17 cellular contexts compared by ENCODE assay signal in genomic region chr5:88862547-88863175, GRCh38. TPM values are rescaled to one million over a fixed set of nuclear protein-coding genes. Genes with fewer than 3 reads are reported as not detected.
DNase-seq lines count a peak whose midpoint lies in the region; ATAC-seq, FAIRE-seq and TF ChIP-seq lines count a peak whose summit lies in the region.
"Had no signal": no experiment of that assay in that cellular context is flagged by ENCODE, and none has a peak within 500 bp of the region (broad histone marks: within the 10 kb centered on the region; RNA-seq: fewer than 3 reads in every experiment).

No MANE protein-coding gene starts in this region.

- peak overlapping the region in 2 of 3 donors; percentile 26 to 76 for H3K27ac Mint-ChIP-seq in IgD-negative memory B cell
- H3K27ac Mint-ChIP-seq: CD4-positive, CD25-positive, alpha-beta regulatory T cell; CD8-positive, alpha-beta memory T cell; H9 had no signal

- peak overlapping the region; percentile 11 for H3K27ac ChIP-seq in psoas muscle

- FAIRE-seq in GM12891 (lab: Jason Lieb, UNC), result no peak
- FAIRE-seq: D721Med, G401.6, GM12892, H1, HepG2 had no signal

- H3K9me3 ChIP-seq in psoas muscle, result no peaks in the 10 kb centered on the region
- H3K9me3 ChIP-seq: BE2C, Caco-2 had no signal

- DNase-seq in GM12891 (ENCODE audit: insufficient read length, low spot score) (no peak), psoas muscle (no peak), NCI-H187 treated with DMSO at 0.1 percent for 48 hours (lab: John Stamatoyannopoulos, UW) (no peak), head of caudate nucleus (no peak)
- DNase-seq: BE2C; C1 segment of cervical spinal cord; Caco-2; CD4-positive, CD25-positive, alpha-beta regulatory T cell; CD8-positive, alpha-beta memory T cell; H9 had no signal

- TF ChIP-seq POLR2A in GM12891 (IDR thresholded peaks at IDR 0.05; ENCODE audit: low read depth, low read length), result 0 out of 2 replicates have a peak, but pooled peaks have one; percentile 15

- no peak overlapping the region for H3K4me3 Mint-ChIP-seq in IgD-negative memory B cell
- H3K4me3 Mint-ChIP-seq: CD4-positive, CD25-positive, alpha-beta regulatory T cell; CD8-positive, alpha-beta memory T cell; H9 had no signal

- H3K4me3 ChIP-seq in psoas muscle, result no peak overlapping the region

- peaks cover 0 to 54% of the 10 kb centered on the region in 2 donors for H3K36me3 ChIP-seq in psoas muscle (ENCODE audit: insufficient read depth in 1 of 2, low read depth in 1 of 2)
- H3K36me3 ChIP-seq: BE2C had no signal

- H3K4me1 ChIP-seq in psoas muscle, result peaks cover 47% of the 10 kb centered on the region
- H3K4me1 ChIP-seq: BE2C had no signal

- TF ChIP-seq CTCF in psoas muscle (IDR thresholded peaks at IDR 0.05), result no peak

- peaks cover 6% of the 10 kb centered on the region for H3K36me3 Mint-ChIP-seq in IgD-negative memory B cell
- H3K36me3 Mint-ChIP-seq: CD4-positive, CD25-positive, alpha-beta regulatory T cell; CD8-positive, alpha-beta memory T cell had no signal

- 79 to 82% (median 82%) methylated on average over 5 of the region's 5 CpGs for WGBS in psoas muscle, 3 donors

- H3K27me3 Mint-ChIP-seq in IgD-negative memory B cell, result no peaks in the 10 kb centered on the region
- H3K27me3 Mint-ChIP-seq: CD8-positive, alpha-beta memory T cell had no signal

- peaks cover 15 to 17% (median 16%) of the 10 kb centered on the region in 3 donors for H3K4me1 Mint-ChIP-seq in IgD-negative memory B cell
- H3K4me1 Mint-ChIP-seq: CD4-positive, CD25-positive, alpha-beta regulatory T cell; CD8-positive, alpha-beta memory T cell; H9 had no signal

- intact Hi-C loops in psoas muscle (cut with DNase I), result no loop called here
- intact Hi-C loops in head of caudate nucleus (cut with DNase I), result no loop called here

- no peaks in the 10 kb centered on the region for H3K27me3 ChIP-seq in psoas muscle (ENCODE audit: insufficient read depth in 3 of 3, low read length in 2 of 3)
- H3K27me3 ChIP-seq: BE2C had no signal

- ATAC-seq in psoas muscle (peak in 1 of 4 donors; percentile 29), HG02623 (IDR thresholded peaks at IDR 0.05; ENCODE audit: unreplicated experiment) (no peak)
- ATAC-seq: HepG2 had no signal

- peaks cover 0 to 6% (median 0%) of the 10 kb centered on the region in 3 donors for H3K9me3 Mint-ChIP-seq in IgD-negative memory B cell

TF ChIP-seq in GM12891, 5 proteins besides CTCF, POLR2A, EP300 and RAD21:
- TF ChIP-seq PAX5 (IDR thresholded peaks at IDR 0.05; ENCODE audit: insufficient read depth, low read length, severe bottlenecking), result no peak
- no peak for TF ChIP-seq POU2F2 (IDR thresholded peaks at IDR 0.05; ENCODE audit: low read depth, low read length)
- no peak for TF ChIP-seq SPI1 (IDR thresholded peaks at IDR 0.05; ENCODE audit: low read depth, low read length)
- TF ChIP-seq POLR2AphosphoS5 (IDR thresholded peaks at IDR 0.05; ENCODE audit: low read depth, low read length), result peak; percentile 58; the same call in 1 of the 2 replicates

RNA-seq across cellular contexts. Expression of gene MEF2C, which starts 20.3 kb away (rescaled TPM):
- polyA plus RNA-seq in GM12891 (2012; ENCODE audit: low read depth, missing spikeins), result 103 TPM
- polyA plus RNA-seq in IgD-negative memory B cell (238 TPM), psoas muscle (10 to 100 TPM in 2 of 3 donors, 1 to 10 TPM in 1; 9.3 to 96.4 (median 32.0) TPM)
- total RNA-seq in psoas muscle, result 100 to 1,000 TPM; 148 to 530 (median 257) TPM
- polyA plus RNA-seq: CD8-positive, alpha-beta memory T cell; HepG2 had no signal
